ENCODE assay signal across 25 cellular contexts in the genomic region with DNA sequence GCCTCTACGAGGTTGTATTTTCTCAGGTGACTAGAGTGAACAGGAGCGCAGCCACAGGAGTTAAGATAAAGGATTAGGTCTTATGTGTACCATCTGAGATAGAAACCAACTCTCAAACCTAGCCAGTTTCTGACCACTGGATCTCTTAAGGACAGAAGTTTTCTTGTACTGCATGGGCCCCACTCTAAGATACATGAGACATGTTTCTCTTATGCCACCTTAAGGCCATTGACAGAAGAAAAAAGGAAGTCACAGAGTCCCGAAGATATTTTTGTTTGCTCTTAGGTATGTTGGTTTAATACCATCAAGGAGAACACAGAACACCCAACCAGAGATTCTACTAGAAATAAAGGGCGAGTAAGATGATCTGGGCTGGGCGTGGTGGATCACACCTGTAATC.
DNase-seq lines count a peak whose midpoint lies in the region; ATAC-seq and TF ChIP-seq lines count a peak whose summit lies in the region.
"Had no signal": no experiment of that assay in that cellular context is flagged by ENCODE, and none has a peak within 500 bp of the region (broad histone marks: within the 10 kb centered on the region; RNA-seq: fewer than 3 reads in every experiment).

No MANE protein-coding gene starts in this region.

- peak overlapping the region in 2 of 3 donors; percentile 26 to 89 for H3K27ac Mint-ChIP-seq in CD4-positive, CD25-positive, alpha-beta regulatory T cell
- H3K27ac Mint-ChIP-seq: activated CD4-positive, alpha-beta T cell treated with anti-CD3 and anti-CD28 coated beads, Interleukin-2, amount 10 ng/mL, durations not matched to agents 24 days and 14 days; activated naive CD8-positive, alpha-beta T cell; HFFc6; immature natural killer cell; nephron progenitor cell; T-helper 1 cell treated with Interleukin-12 subunit alpha and Interleukin-12 subunit beta and Interleukin-4 antibody, amounts not matched to agents 30 μg/mL and 1 μg/mL, for 36 hours had no signal

- peak overlapping the region in 1 of 4 donors; percentile 68 for H3K4me3 Mint-ChIP-seq in CD4-positive, CD25-positive, alpha-beta regulatory T cell
- H3K4me3 Mint-ChIP-seq: activated CD4-positive, alpha-beta T cell treated with anti-CD3 and anti-CD28 coated beads, Interleukin-2, amount 10 ng/mL, durations not matched to agents 24 days and 14 days; activated naive CD8-positive, alpha-beta T cell; HFFc6; immature natural killer cell; nephron progenitor cell; T-helper 1 cell treated with Interleukin-12 subunit alpha and Interleukin-12 subunit beta and Interleukin-4 antibody, amounts not matched to agents 30 μg/mL and 1 μg/mL, for 36 hours had no signal

- H3K4me1 ChIP-seq in CD4-positive, CD25-positive, alpha-beta regulatory T cell (ENCODE audit: control insufficient read depth, insufficient read depth, low read length, poor library complexity, severe bottlenecking), result peaks cover 10% of the 10 kb centered on the region

- TF ChIP-seq CTCF in epithelial cell of proximal tubule (conservative IDR thresholded peaks at IDR 0.05; ENCODE audit: low read depth, low read length), result peak; percentile 11

- no peaks in the 10 kb centered on the region for H3K36me3 Mint-ChIP-seq in CD4-positive, CD25-positive, alpha-beta regulatory T cell
- H3K36me3 Mint-ChIP-seq: immature natural killer cell had no signal

- peak in 1 of 3 donors; percentile 15 for DNase-seq in CD4-positive, CD25-positive, alpha-beta regulatory T cell
- peak; percentile 3 for DNase-seq in NOMO-1 treated with dmso at 0.1 percent for 144 hours (lab: John Stamatoyannopoulos, UW; ENCODE audit: unreplicated experiment)
- DNase-seq in epithelial cell of proximal tubule (ENCODE audit: low read depth), result no peak
- no peak for DNase-seq in caudate nucleus (lab: John Stamatoyannopoulos, UW)
- no peak for DNase-seq in kidney glomerular epithelial cell (lab: John Stamatoyannopoulos, UW)
- DNase-seq: activated CD4-positive, alpha-beta T cell treated with anti-CD3 and anti-CD28 coated beads, Interleukin-2, amount 10 ng/mL, durations not matched to agents 24 days and 14 days; cerebellar nuclear complex; HFFc6; immature natural killer cell; left ventricle myocardium inferior; NCI-H1417 treated with DMSO at 0.1 percent for 48 hours; NCI-H510A treated with DMSO at 0.1 percent for 48 hours; nephron progenitor cell; posterior cingulate gyrus; sigmoid colon; stimulated activated CD4-positive, alpha-beta T cell treated with anti-CD3 and anti-CD28 coated beads, Interleukin-15, amount 100 ng/mL, for 24 hours; stimulated activated CD8-positive, alpha-beta memory T cell treated with anti-CD3 and anti-CD28 coated beads, Interleukin-4, amount 100 ng/mL, for 48 hours; upper lobe of left lung had no signal

- no peaks in the 10 kb centered on the region for H3K27me3 Mint-ChIP-seq in CD4-positive, CD25-positive, alpha-beta regulatory T cell
- H3K27me3 Mint-ChIP-seq: activated naive CD8-positive, alpha-beta T cell had no signal

- H3K36me3 ChIP-seq in CD4-positive, CD25-positive, alpha-beta regulatory T cell (ENCODE audit: control insufficient read depth, insufficient read depth, low read length), result no peaks in the 10 kb centered on the region
- H3K36me3 ChIP-seq: BLaER1 treated with 17β-estradiol and CSF1 and Interleukin-3, amounts not matched to agents 10 nM and 100 nM; left ventricle myocardium inferior; sigmoid colon; upper lobe of left lung had no signal

- H3K4me1 Mint-ChIP-seq in CD4-positive, CD25-positive, alpha-beta regulatory T cell, result peaks cover 15 to 46% (median 23%) of the 10 kb centered on the region in 4 donors
- H3K4me1 Mint-ChIP-seq: activated CD4-positive, alpha-beta T cell treated with anti-CD3 and anti-CD28 coated beads, Interleukin-2, amount 10 ng/mL, durations not matched to agents 24 days and 14 days; immature natural killer cell had no signal

- peaks cover 0 to 5% (median 0%) of the 10 kb centered on the region in 7 donors for H3K9me3 Mint-ChIP-seq in CD4-positive, CD25-positive, alpha-beta regulatory T cell
- H3K9me3 Mint-ChIP-seq: activated CD4-positive, alpha-beta T cell treated with anti-CD3 and anti-CD28 coated beads, Interleukin-2, amount 10 ng/mL, durations not matched to agents 24 days and 14 days had no signal

- H3K9me3 ChIP-seq in CD4-positive, CD25-positive, alpha-beta regulatory T cell (ENCODE audit: control insufficient read depth in 2 of 2, low read length in 2 of 2), result no peaks in the 10 kb centered on the region
- H3K9me3 ChIP-seq: left ventricle myocardium inferior, sigmoid colon, upper lobe of left lung had no signal

- H3K27ac ChIP-seq in CD4-positive, CD25-positive, alpha-beta regulatory T cell (ENCODE audit: insufficient read depth, low read length, poor library complexity, severe bottlenecking), result no peak overlapping the region
- no peak overlapping the region for H3K27ac ChIP-seq in caudate nucleus (ENCODE audit: low read depth, low read length)
- H3K27ac ChIP-seq: BLaER1 treated with 17β-estradiol and CSF1 and Interleukin-3, amounts not matched to agents 10 nM and 100 nM; epithelial cell of prostate; left ventricle myocardium inferior; sigmoid colon; upper lobe of left lung had no signal

- H3K27me3 ChIP-seq in CD4-positive, CD25-positive, alpha-beta regulatory T cell (ENCODE audit: control insufficient read depth, insufficient read depth, low read length), result no peaks in the 10 kb centered on the region
- H3K27me3 ChIP-seq: BLaER1 treated with 17β-estradiol and CSF1 and Interleukin-3, amounts not matched to agents 10 nM and 100 nM; sigmoid colon; upper lobe of left lung had no signal

- peak in 1 of 2 donors; percentile 37 for ATAC-seq in CD4-positive, CD25-positive, alpha-beta regulatory T cell (ENCODE audit: low read depth in 2 of 2)
- ATAC-seq in GM19351 (IDR thresholded peaks at IDR 0.05; ENCODE audit: unreplicated experiment) (peak; percentile 53), GM18498 (IDR thresholded peaks at IDR 0.05; ENCODE audit: unreplicated experiment) (no peak), HG03135 (IDR thresholded peaks at IDR 0.05; ENCODE audit: unreplicated experiment) (no peak)

- no peak overlapping the region for H3K4me3 ChIP-seq in CD4-positive, CD25-positive, alpha-beta regulatory T cell (ENCODE audit: low read depth, low read length)
- no peak overlapping the region for H3K4me3 ChIP-seq in epithelial cell of proximal tubule (ENCODE audit: low read depth, low read length)
- H3K4me3 ChIP-seq: BLaER1 treated with 17β-estradiol and CSF1 and Interleukin-3, amounts not matched to agents 10 nM and 100 nM; left ventricle myocardium inferior; sigmoid colon; upper lobe of left lung had no signal
